In the genomic region with DNA sequence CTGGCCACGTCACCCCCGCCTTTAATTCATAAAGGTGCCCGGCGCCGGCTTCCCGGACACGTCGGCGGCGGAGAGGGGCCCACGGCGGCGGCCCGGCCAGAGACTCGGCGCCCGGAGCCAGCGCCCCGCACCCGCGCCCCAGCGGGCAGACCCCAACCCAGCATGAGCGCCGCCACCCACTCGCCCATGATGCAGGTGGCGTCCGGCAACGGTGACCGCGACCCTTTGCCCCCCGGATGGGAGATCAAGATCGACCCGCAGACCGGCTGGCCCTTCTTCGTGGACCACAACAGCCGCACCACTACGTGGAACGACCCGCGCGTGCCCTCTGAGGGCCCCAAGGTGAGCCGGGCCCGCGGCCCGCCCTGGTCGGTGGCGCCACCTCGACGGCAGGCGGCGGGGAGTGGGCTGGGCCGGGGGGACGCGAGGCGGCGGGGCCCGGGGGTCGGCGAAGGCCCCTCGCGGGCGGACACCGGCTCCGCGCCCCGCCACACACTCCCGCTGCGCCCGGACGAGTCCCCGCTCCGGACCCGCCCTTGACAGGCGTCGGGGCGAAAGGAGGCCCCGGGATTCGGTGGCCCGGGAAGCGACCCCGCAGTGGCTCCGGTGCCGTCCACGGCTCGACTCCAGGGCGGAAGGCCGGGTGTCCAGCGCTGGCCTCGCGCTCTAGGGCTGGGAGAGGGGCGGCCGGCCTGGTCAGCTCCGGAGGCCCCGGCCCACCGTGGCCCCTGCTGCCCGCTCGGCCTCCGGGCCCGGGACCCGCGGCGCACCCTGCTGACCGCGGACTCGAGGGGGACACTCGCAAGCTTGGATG, we compare ENCODE assay signal across 1 cellular context.
TF ChIP-seq lines count a peak whose summit lies in the region.

No MANE protein-coding gene starts in this region.

TF ChIP-seq in H1, 55 proteins besides CTCF, POLR2A, EP300 and RAD21:
- TF ChIP-seq JUND (IDR thresholded peaks at IDR 0.05; ENCODE audit: low read length), result no peak
- TF ChIP-seq, protein P1, sequence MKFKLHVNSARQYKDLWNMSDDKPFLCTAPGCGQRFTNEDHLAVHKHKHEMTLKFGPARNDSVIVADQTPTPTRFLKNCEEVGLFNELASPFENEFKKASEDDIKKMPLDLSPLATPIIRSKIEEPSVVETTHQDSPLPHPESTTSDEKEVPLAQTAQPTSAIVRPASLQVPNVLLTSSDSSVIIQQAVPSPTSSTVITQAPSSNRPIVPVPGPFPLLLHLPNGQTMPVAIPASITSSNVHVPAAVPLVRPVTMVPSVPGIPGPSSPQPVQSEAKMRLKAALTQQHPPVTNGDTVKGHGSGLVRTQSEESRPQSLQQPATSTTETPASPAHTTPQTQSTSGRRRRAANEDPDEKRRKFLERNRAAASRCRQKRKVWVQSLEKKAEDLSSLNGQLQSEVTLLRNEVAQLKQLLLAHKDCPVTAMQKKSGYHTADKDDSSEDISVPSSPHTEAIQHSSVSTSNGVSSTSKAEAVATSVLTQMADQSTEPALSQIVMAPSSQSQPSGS (IDR thresholded peaks at IDR 0.05; ENCODE audit: low read length), result no peak
- TF ChIP-seq FOSL1 (IDR thresholded peaks at IDR 0.05; ENCODE audit: insufficient read depth, low read depth, low read length), result no peak
- peak; percentile 92 for TF ChIP-seq KDM4A (IDR thresholded peaks at IDR 0.05; ENCODE audit: low read depth, low read length, severe bottlenecking)
- TF ChIP-seq GTF2F1 (IDR thresholded peaks at IDR 0.05; ENCODE audit: borderline replicate concordance, low read depth, low read length), result no peak
- TF ChIP-seq SUZ12 (IDR thresholded peaks at IDR 0.05; ENCODE audit: low read length), result no peak
- TF ChIP-seq, protein P2, sequence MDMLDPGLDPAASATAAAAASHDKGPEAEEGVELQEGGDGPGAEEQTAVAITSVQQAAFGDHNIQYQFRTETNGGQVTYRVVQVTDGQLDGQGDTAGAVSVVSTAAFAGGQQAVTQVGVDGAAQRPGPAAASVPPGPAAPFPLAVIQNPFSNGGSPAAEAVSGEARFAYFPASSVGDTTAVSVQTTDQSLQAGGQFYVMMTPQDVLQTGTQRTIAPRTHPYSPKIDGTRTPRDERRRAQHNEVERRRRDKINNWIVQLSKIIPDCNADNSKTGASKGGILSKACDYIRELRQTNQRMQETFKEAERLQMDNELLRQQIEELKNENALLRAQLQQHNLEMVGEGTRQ (IDR thresholded peaks at IDR 0.05; ENCODE audit: low read length), result no peak
- no peak for TF ChIP-seq ZNF274 (IDR thresholded peaks at IDR 0.05; ENCODE audit: borderline replicate concordance, extremely low read depth, low read length)
- TF ChIP-seq TAF7 (optimal IDR thresholded peaks at IDR 0.05; ENCODE audit: borderline replicate concordance, low read depth, low read length), result peak; percentile 11
- no peak for TF ChIP-seq NRF1 (IDR thresholded peaks at IDR 0.05; ENCODE audit: low read depth, low read length)
- peak; percentile 88 for TF ChIP-seq ASH2L (IDR thresholded peaks at IDR 0.05; ENCODE audit: low read length)
- no peak for TF ChIP-seq TBP (IDR thresholded peaks at IDR 0.05; ENCODE audit: low read depth, low read length)
- no peak for TF ChIP-seq CBX8 (IDR thresholded peaks at IDR 0.05; ENCODE audit: borderline replicate concordance, low read depth, low read length)
- TF ChIP-seq PHF8 (conservative IDR thresholded peaks at IDR 0.05; ENCODE audit: low read depth, low read length), result peak; percentile 27
- peak; percentile 6; the same call in 1 of the 2 replicates for TF ChIP-seq MAX (IDR thresholded peaks at IDR 0.05)
- no peak for TF ChIP-seq E2F6 (IDR thresholded peaks at IDR 0.05)
- TF ChIP-seq EZH2 (IDR thresholded peaks at IDR 0.05; ENCODE audit: low read depth, low read length, severe bottlenecking), result no peak
- no peak for TF ChIP-seq POLR2AphosphoS5 (IDR thresholded peaks at IDR 0.05; ENCODE audit: low read depth, low read length)
- no peak for TF ChIP-seq SIX5 (IDR thresholded peaks at IDR 0.05; ENCODE audit: low read depth, low read length)
- no peak for TF ChIP-seq RXRA (IDR thresholded peaks at IDR 0.05; ENCODE audit: insufficient read depth, low read depth, low read length)
- no peak for TF ChIP-seq JUN (IDR thresholded peaks at IDR 0.05; ENCODE audit: low read depth, low read length)
- no peak for TF ChIP-seq TAF1 (IDR thresholded peaks at IDR 0.05; ENCODE audit: low read depth, low read length)
- peak; percentile 7; the same call in 1 of the 2 replicates for TF ChIP-seq EGR1 (IDR thresholded peaks at IDR 0.05; ENCODE audit: borderline replicate concordance, low read depth, low read length)
- TF ChIP-seq SAP30 (IDR thresholded peaks at IDR 0.05; ENCODE audit: insufficient read depth, insufficient replicate concordance, low read length), result no peak
